ENCODE assay signal across 1 cellular context in the genomic region with DNA sequence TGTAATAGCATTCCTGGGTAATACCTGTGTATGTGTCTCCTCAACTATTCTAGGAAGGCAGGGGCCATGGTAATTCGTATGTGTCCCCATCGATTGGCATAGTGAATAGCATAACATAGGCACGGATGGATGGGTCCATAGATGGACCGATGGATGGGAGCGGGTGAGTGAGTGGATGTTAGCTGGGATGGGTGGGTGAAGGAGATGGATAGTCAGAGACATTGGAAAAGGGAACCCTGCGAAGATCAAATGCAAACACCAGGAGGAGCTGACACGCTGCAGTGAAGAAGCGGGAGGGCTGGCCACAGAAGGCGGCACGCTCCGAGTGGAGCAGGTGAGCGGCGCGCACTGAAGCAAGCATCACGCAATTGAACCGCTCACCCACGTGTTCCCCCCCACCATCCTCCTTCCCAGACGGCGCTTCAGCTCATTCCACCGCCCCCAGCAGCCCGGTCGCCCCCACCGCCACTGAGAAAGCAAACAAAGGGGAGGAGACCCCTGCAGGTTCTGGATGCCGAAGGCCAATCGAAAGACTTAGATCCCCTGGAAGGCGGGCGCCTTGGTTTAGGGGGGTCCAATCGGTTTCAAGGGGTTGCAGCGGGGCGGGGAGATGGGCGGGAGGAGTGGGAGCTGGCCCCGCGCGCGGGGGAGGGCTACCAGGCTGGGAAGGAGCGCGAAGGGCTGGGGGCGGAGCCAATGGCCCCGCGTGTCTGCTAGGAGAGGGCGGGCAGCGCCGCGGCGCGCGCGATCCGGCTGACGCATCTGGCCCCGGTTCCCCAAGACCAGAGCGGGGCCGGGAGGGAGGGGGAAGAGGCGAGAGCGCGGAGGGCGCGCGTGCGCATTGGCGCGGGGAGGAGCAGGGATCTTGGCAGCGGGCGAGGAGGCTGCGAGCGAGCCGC.
TF ChIP-seq lines count a peak whose summit lies in the region.

Gene ARRB2, plus strand, starts transcription at position 839 of the 899 bp plus-strand sequence. CDS start 90 bp downstream, outside the sequence.

TF ChIP-seq in HepG2, 621 proteins besides CTCF, POLR2A, EP300 and RAD21 (continued from another document and continues in another):
- TF ChIP-seq, protein P1, sequence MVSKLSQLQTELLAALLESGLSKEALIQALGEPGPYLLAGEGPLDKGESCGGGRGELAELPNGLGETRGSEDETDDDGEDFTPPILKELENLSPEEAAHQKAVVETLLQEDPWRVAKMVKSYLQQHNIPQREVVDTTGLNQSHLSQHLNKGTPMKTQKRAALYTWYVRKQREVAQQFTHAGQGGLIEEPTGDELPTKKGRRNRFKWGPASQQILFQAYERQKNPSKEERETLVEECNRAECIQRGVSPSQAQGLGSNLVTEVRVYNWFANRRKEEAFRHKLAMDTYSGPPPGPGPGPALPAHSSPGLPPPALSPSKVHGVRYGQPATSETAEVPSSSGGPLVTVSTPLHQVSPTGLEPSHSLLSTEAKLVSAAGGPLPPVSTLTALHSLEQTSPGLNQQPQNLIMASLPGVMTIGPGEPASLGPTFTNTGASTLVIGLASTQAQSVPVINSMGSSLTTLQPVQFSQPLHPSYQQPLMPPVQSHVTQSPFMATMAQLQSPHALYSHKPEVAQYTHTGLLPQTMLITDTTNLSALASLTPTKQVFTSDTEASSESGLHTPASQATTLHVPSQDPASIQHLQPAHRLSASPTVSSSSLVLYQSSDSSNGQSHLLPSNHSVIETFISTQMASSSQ (IDR thresholded peaks at IDR 0.05; ENCODE audit: low read depth) = peak; percentile 26; the same call in 1 of the 2 replicates
- TF ChIP-seq, protein P1 (CRISPR knock-in tag; IDR thresholded peaks at IDR 0.05; ENCODE audit: borderline replicate concordance) = peak; percentile 19; the same call in 1 of the 2 replicates
- TF ChIP-seq NFE2L2 (IDR thresholded peaks at IDR 0.05; ENCODE audit: low read length) (no peak), ZNF180 (CRISPR knock-in tag; IDR thresholded peaks at IDR 0.05; ENCODE audit: borderline replicate concordance, low read depth) (no peak), SP2 (CRISPR knock-in tag; IDR thresholded peaks at IDR 0.05) (peak; percentile 88), ZNF605 (CRISPR knock-in tag; IDR thresholded peaks at IDR 0.05) (0 out of 2 replicates have a peak, but pooled peaks have one; percentile 12), ZNF772 (CRISPR knock-in tag; IDR thresholded peaks at IDR 0.05) (no peak; the same call in 1 of the 2 replicates), ZBTB33 (CRISPR knock-in tag; IDR thresholded peaks at IDR 0.05) (no peak), BCL6 (CRISPR knock-in tag; IDR thresholded peaks at IDR 0.05) (no peak), DMAP1 (CRISPR knock-in tag; IDR thresholded peaks at IDR 0.05) (peak; percentile 72; the same call in 1 of the 2 replicates), HOXA3 (CRISPR knock-in tag; IDR thresholded peaks at IDR 0.05) (peak; percentile 19), HMG20B (CRISPR knock-in tag; conservative IDR thresholded peaks at IDR 0.05) (no peak), RARA (CRISPR knock-in tag; IDR thresholded peaks at IDR 0.05) (peak; percentile 35; the same call in 1 of the 2 replicates), ZEB1 (IDR thresholded peaks at IDR 0.05; ENCODE audit: insufficient replicate concordance, low read depth) (no peak), SP1 (IDR thresholded peaks at IDR 0.05) (no peak), SP1 (CRISPR knock-in tag; IDR thresholded peaks at IDR 0.05) (peak; percentile 58), STAG1 (CRISPR knock-in tag; IDR thresholded peaks at IDR 0.05) (peak; percentile 79), FOSL2 (CRISPR knock-in tag; IDR thresholded peaks at IDR 0.05) (peak; percentile 72), FOSL1 (CRISPR knock-in tag; IDR thresholded peaks at IDR 0.05; ENCODE audit: borderline replicate concordance) (no peak), NCOA2 (CRISPR knock-in tag; IDR thresholded peaks at IDR 0.05) (no peak), THYN1 (CRISPR knock-in tag; IDR thresholded peaks at IDR 0.05; ENCODE audit: borderline replicate concordance, low read depth) (no peak), ZNF737 (CRISPR knock-in tag; IDR thresholded peaks at IDR 0.05; ENCODE audit: borderline replicate concordance) (no peak), RBM39 (IDR thresholded peaks at IDR 0.05; ENCODE audit: low read depth, low read length, poor library complexity, severe bottlenecking) (peak; percentile 32), ZBTB3 (CRISPR knock-in tag; IDR thresholded peaks at IDR 0.05; ENCODE audit: borderline replicate concordance, low read depth) (no peak), PCBP1 (IDR thresholded peaks at IDR 0.05; ENCODE audit: borderline replicate concordance, low read depth, low read length) (0 out of 2 replicates have a peak, but pooled peaks have one; percentile 42), MEF2D (CRISPR knock-in tag; IDR thresholded peaks at IDR 0.05) (peak; percentile 25; the same call in 1 of the 2 replicates), CBFB (CRISPR knock-in tag; IDR thresholded peaks at IDR 0.05) (no peak), HIVEP1 (CRISPR knock-in tag; IDR thresholded peaks at IDR 0.05) (peak; percentile 55; the same call in 1 of the 2 replicates), ZNF292 (CRISPR knock-in tag; IDR thresholded peaks at IDR 0.05; ENCODE audit: borderline replicate concordance, low read depth) (no peak; the same call in 1 of the 2 replicates), MTF1 (CRISPR knock-in tag; IDR thresholded peaks at IDR 0.05) (no peak), YEATS2 (CRISPR knock-in tag; IDR thresholded peaks at IDR 0.05; ENCODE audit: borderline replicate concordance) (no peak), RCOR2 (CRISPR knock-in tag; IDR thresholded peaks at IDR 0.05) (no peak), ZFP36L2 (CRISPR knock-in tag; IDR thresholded peaks at IDR 0.05) (no peak), NBN (conservative IDR thresholded peaks at IDR 0.05) (no peak), JDP2 (CRISPR knock-in tag; IDR thresholded peaks at IDR 0.05; ENCODE audit: borderline replicate concordance) (no peak), ZNF792 (CRISPR knock-in tag; IDR thresholded peaks at IDR 0.05) (peak; percentile 22; the same call in 1 of the 2 replicates), MIER3 (CRISPR knock-in tag; IDR thresholded peaks at IDR 0.05; ENCODE audit: borderline replicate concordance) (no peak)
- TF ChIP-seq, protein P2, sequence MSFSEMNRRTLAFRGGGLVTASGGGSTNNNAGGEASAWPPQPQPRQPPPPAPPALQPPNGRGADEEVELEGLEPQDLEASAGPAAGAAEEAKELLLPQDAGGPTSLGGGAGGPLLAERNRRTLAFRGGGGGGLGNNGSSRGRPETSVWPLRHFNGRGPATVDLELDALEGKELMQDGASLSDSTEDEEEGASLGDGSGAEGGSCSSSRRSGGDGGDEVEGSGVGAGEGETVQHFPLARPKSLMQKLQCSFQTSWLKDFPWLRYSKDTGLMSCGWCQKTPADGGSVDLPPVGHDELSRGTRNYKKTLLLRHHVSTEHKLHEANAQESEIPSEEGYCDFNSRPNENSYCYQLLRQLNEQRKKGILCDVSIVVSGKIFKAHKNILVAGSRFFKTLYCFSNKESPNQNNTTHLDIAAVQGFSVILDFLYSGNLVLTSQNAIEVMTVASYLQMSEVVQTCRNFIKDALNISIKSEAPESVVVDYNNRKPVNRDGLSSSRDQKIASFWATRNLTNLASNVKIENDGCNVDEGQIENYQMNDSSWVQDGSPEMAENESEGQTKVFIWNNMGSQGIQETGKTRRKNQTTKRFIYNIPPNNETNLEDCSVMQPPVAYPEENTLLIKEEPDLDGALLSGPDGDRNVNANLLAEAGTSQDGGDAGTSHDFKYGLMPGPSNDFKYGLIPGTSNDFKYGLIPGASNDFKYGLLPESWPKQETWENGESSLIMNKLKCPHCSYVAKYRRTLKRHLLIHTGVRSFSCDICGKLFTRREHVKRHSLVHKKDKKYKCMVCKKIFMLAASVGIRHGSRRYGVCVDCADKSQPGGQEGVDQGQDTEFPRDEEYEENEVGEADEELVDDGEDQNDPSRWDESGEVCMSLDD (CRISPR knock-in tag; IDR thresholded peaks at IDR 0.05; ENCODE audit: borderline replicate concordance) = no peak
- TF ChIP-seq, protein P3, sequence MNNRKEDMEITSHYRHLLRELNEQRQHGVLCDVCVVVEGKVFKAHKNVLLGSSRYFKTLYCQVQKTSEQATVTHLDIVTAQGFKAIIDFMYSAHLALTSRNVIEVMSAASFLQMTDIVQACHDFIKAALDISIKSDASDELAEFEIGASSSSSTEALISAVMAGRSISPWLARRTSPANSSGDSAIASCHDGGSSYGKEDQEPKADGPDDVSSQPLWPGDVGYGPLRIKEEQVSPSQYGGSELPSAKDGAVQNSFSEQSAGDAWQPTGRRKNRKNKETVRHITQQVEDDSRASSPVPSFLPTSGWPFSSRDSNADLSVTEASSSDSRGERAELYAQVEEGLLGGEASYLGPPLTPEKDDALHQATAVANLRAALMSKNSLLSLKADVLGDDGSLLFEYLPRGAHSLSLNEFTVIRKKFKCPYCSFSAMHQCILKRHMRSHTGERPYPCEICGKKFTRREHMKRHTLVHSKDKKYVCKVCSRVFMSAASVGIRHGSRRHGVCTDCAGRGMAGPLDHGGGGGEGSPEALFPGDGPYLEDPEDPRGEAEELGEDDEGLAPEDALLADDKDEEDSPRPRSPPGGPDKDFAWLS (CRISPR knock-in tag; IDR thresholded peaks at IDR 0.05; ENCODE audit: borderline replicate concordance) = no peak
- TF ChIP-seq, protein P4, sequence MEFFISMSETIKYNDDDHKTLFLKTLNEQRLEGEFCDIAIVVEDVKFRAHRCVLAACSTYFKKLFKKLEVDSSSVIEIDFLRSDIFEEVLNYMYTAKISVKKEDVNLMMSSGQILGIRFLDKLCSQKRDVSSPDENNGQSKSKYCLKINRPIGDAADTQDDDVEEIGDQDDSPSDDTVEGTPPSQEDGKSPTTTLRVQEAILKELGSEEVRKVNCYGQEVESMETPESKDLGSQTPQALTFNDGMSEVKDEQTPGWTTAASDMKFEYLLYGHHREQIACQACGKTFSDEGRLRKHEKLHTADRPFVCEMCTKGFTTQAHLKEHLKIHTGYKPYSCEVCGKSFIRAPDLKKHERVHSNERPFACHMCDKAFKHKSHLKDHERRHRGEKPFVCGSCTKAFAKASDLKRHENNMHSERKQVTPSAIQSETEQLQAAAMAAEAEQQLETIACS (CRISPR knock-in tag; IDR thresholded peaks at IDR 0.05) = peak; percentile 89
- TF ChIP-seq, protein P5, sequence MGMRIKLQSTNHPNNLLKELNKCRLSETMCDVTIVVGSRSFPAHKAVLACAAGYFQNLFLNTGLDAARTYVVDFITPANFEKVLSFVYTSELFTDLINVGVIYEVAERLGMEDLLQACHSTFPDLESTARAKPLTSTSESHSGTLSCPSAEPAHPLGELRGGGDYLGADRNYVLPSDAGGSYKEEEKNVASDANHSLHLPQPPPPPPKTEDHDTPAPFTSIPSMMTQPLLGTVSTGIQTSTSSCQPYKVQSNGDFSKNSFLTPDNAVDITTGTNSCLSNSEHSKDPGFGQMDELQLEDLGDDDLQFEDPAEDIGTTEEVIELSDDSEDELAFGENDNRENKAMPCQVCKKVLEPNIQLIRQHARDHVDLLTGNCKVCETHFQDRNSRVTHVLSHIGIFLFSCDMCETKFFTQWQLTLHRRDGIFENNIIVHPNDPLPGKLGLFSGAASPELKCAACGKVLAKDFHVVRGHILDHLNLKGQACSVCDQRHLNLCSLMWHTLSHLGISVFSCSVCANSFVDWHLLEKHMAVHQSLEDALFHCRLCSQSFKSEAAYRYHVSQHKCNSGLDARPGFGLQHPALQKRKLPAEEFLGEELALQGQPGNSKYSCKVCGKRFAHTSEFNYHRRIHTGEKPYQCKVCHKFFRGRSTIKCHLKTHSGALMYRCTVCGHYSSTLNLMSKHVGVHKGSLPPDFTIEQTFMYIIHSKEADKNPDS (CRISPR knock-in tag; IDR thresholded peaks at IDR 0.05) = no peak
- TF ChIP-seq, protein P6, sequence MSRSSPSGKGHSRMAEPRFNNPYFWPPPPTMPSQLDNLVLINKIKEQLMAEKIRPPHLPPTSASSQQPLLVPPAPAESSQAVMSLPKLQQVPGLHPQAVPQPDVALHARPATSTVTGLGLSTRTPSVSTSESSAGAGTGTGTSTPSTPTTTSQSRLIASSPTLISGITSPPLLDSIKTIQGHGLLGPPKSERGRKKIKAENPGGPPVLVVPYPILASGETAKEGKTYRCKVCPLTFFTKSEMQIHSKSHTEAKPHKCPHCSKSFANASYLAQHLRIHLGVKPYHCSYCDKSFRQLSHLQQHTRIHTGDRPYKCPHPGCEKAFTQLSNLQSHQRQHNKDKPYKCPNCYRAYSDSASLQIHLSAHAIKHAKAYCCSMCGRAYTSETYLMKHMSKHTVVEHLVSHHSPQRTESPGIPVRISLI (CRISPR knock-in tag; IDR thresholded peaks at IDR 0.05; ENCODE audit: borderline replicate concordance) = no peak
